1 cellular context compared by ENCODE assay signal in the genomic region with DNA sequence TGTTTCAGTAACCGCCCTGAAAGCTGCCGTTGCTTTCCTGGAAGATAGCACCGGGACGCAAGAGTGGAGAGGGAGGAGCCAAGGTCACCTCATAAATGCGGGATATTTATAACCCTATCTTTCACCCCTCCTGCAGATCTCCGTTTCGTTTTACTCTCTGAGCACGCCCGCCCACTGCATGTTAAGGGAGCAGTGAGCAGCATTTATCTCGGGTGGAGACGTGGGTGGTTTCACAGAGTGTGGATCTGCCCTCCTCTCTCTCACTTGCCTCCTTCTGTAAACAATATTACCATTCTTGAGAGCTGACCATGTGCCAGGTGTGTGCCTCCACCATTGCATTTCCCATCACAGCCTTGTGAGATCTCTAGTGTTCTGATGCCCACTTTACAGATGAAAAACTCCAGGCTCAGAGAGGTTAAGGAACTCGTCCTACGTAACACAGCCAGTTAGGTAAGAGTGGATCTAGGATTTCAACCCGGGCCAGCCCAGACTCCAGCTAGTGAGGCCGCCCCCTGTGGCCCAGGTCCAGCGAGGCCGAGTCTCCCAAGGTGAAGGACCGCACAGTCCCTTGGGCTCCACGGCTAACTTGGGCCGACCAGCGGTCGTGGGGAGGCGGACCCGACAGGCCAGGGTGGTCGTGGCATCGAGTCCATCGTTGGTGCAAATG.
TF ChIP-seq lines count a peak whose summit lies in the region.

No MANE protein-coding gene starts in this region.

TF ChIP-seq in GM12878, 131 proteins besides CTCF, POLR2A, EP300 and RAD21 (continued from another document):
- no peak for TF ChIP-seq ZBTB4 (CRISPR knock-in tag; IDR thresholded peaks at IDR 0.05)
